Comparison of ENCODE assay signal across 21 cellular contexts in the genomic region with DNA sequence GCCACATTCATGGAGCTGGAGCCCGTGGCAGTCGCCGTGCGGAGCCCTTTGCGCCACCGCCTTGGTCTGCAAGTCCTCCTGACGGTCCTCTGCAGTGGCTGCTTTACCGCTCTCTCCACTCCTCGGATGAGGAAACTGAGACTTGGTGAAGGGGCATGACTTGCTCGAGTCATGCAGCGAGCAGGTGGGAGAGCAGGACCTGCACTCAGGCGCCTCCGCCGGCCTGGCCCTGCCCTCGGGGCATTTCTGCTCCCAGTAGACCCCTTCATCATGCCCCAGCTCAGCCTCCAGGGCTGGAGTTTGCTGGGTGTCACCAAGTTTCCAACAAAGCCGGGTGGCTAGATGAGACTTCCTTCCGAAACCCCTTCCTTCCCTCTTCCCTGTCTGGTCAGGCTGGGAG.
"Had no signal": no experiment of that assay in that cellular context is flagged by ENCODE, and none has a peak within 500 bp of the region (broad histone marks: within the 10 kb centered on the region; RNA-seq: fewer than 3 reads in every experiment).

No MANE protein-coding gene starts in this region.

- H3K4me1 ChIP-seq: heart right ventricle, left ventricle myocardium inferior, parathyroid adenoma, right atrium auricular region, right lobe of liver, suprapubic skin, tibial nerve, uterus had no signal

- H3K36me3 ChIP-seq: heart right ventricle, left ventricle myocardium inferior, right atrium auricular region, right lobe of liver, suprapubic skin, thoracic aorta, tibial nerve, uterus had no signal

- H3K27ac ChIP-seq: heart right ventricle, hepatocyte, left ventricle myocardium inferior, parathyroid adenoma, right atrium auricular region, right lobe of liver, suprapubic skin, thoracic aorta, tibial nerve, uterus had no signal

- ATAC-seq: heart right ventricle; mucosa of descending colon; naive thymus-derived CD4-positive, alpha-beta T cell; natural killer cell treated with Interleukin-12 subunit alpha and Interleukin-12 subunit beta and Interleukin-15 and Interleukin-18, amount 100 ng/mL, for 72 hours; right lobe of liver had no signal

- H3K4me3 ChIP-seq: heart right ventricle, hepatocyte, left ventricle myocardium inferior, mucosa of descending colon, right atrium auricular region, right lobe of liver, smooth muscle cell, suprapubic skin, thoracic aorta, tibial nerve, uterus had no signal

- H3K9me3 ChIP-seq: heart right ventricle, left ventricle myocardium inferior, mucosa of descending colon, right atrium auricular region, right lobe of liver, suprapubic skin, thoracic aorta, tibial nerve, uterus had no signal

- H3K27me3 ChIP-seq: right atrium auricular region, right lobe of liver, suprapubic skin, tibial nerve, uterus had no signal

- DNase-seq: heart right ventricle; left ventricle myocardium inferior; midbrain; mucosa of descending colon; naive thymus-derived CD4-positive, alpha-beta T cell; nucleus accumbens; stimulated activated CD4-positive, alpha-beta T cell treated with anti-CD3 and anti-CD28 coated beads, Interleukin-12 subunit alpha, Interleukin-12 subunit beta, amount 100 ng/mL, for 4 hours; stimulated activated CD4-positive, alpha-beta T cell treated with anti-CD3 and anti-CD28 coated beads, Interleukin-15, amount 100 ng/mL, for 24 hours; stimulated activated CD4-positive, alpha-beta T cell treated with anti-CD3 and anti-CD28 coated beads, Interleukin-2, amount 100 ng/mL, for 24 hours; stimulated activated CD4-positive, alpha-beta T cell treated with anti-CD3 and anti-CD28 coated beads, Interleukin-4, amount 100 ng/mL, for 1 hour; stimulated activated naive CD4-positive, alpha-beta T cell; uterus had no signal
